Comparison of ENCODE assay signal across 15 cellular contexts in the genomic region with DNA sequence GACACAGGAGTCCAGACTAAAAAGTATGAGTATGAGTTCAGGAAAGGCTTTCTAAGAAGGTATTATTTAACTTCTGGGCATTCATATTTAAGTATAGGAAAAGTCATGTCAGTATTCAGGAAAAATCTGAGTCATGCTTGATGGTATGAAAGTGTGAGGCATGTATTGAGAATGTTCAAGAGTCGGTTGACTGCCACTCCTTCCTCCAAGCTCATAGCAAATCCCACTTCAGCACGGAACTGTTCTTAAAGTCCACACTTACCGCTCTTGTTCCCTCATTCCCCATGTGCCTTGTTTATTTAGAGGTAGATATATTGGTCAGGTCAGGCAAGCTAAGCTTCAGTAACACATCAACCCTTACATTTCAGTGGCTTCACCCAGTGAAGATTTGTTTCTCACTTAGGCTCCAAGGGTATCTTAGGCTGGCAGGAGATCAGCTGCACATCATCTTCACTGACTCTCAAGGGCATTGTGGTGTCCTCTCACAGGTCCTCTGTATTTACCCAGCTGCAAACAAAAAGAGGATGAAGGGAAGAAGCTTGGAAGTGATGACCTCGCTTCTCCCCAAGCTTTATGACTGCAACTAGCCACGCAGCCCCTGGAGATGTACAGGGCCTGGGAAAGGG.
DNase-seq lines count a peak whose midpoint lies in the region; ATAC-seq and TF ChIP-seq lines count a peak whose summit lies in the region.
"Had no signal": no experiment of that assay in that cellular context is flagged by ENCODE, and none has a peak within 500 bp of the region (broad histone marks: within the 10 kb centered on the region; RNA-seq: fewer than 3 reads in every experiment).

No MANE protein-coding gene starts in this region.

- H2AFZ ChIP-seq in ACC112 (ENCODE audit: low read length, unreplicated experiment) = no peak overlapping the region

- no peaks in the 10 kb centered on the region for H3K27me3 ChIP-seq in ACC112 (ENCODE audit: insufficient read depth, low read length)
- no peaks in the 10 kb centered on the region for H3K27me3 ChIP-seq in kidney epithelial cell (ENCODE audit: control insufficient read depth, insufficient read depth, low read length)
- H3K27me3 ChIP-seq: BE2C, ovary had no signal

- DNase-seq in HT-29 (ENCODE audit: low spot score) = peak; percentile 49
- DNase-seq in brain pericyte (ENCODE audit: low read depth, low spot score) = peak; percentile 75
- peak; percentile 72 for DNase-seq in kidney epithelial cell (ENCODE audit: low read depth)
- no peak for DNase-seq in NK-92 (lab: John Stamatoyannopoulos, UW; ENCODE audit: unreplicated experiment)
- no peak for DNase-seq in middle frontal gyrus (ENCODE audit: extremely low spot score, low spot score)
- no peak for DNase-seq in NCI-H69 (lab: John Stamatoyannopoulos, UW)
- DNase-seq: amygdala, BE2C, Karpas-422, left colon, NCI-H2107, ovary, substantia nigra had no signal

- no peak for ATAC-seq in GM21423 (IDR thresholded peaks at IDR 0.05; ENCODE audit: unreplicated experiment)
- ATAC-seq: left colon had no signal

- H3K79me2 ChIP-seq in ACC112 (ENCODE audit: control insufficient read depth, insufficient read depth, low read length, unreplicated experiment) = no peaks in the 10 kb centered on the region

- TF ChIP-seq CTCF in kidney epithelial cell (IDR thresholded peaks at IDR 0.05; ENCODE audit: insufficient read depth, low read length, poor library complexity, severe bottlenecking) = no peak

- peak overlapping the region; percentile 43 for H3K27ac ChIP-seq in ACC112 (ENCODE audit: low read depth, low read length)
- H3K27ac ChIP-seq: ovary had no signal

- H3K4me3 ChIP-seq in ACC112 (ENCODE audit: low read depth, low read length) (no peak overlapping the region), kidney epithelial cell (ENCODE audit: low read depth, low read length) (no peak overlapping the region)
- H3K4me3 ChIP-seq: ovary had no signal

- no peaks in the 10 kb centered on the region for H3K36me3 ChIP-seq in ACC112 (ENCODE audit: insufficient read depth, low read length)
- H3K36me3 ChIP-seq in kidney epithelial cell (ENCODE audit: control insufficient read depth, insufficient read depth, low read length) = no peaks in the 10 kb centered on the region
- H3K36me3 ChIP-seq: BE2C, ovary had no signal

- H3K4me1 ChIP-seq in ACC112 (ENCODE audit: control insufficient read depth, insufficient read depth, low read length, unreplicated experiment) = peaks cover 9% of the 10 kb centered on the region

Comparison
In these comparisons a context has a peak if more than half of its experiments do, and no peak if none do; other contexts are left out.
1. DNase-seq: peak in HT-29 (single experiment), brain pericyte (single experiment) and kidney epithelial cell (single experiment); none in NK-92 (single experiment), middle frontal gyrus (single experiment) and NCI-H69 (single experiment).